ENCODE assay signal across 10 cellular contexts in genomic region chr12:56256326-56256960, GRCh38. TPM values are rescaled to one million over a fixed set of nuclear protein-coding genes. Genes with fewer than 3 reads are reported as not detected.
A peak's percentile ranks its signal among the peaks of the same experiment; 100 is the strongest.
DNase-seq lines count a peak whose midpoint lies in the region; ATAC-seq and TF ChIP-seq lines count a peak whose summit lies in the region.
"Had no signal": no experiment of that assay in that cellular context is flagged by ENCODE, and none has a peak within 500 bp of the region (broad histone marks: within the 10 kb centered on the region; RNA-seq: fewer than 3 reads in every experiment).

No MANE protein-coding gene starts in this region.

- no peaks in the 10 kb centered on the region for H3F3A ChIP-seq in MM.1S (ENCODE audit: insufficient read depth, low read length)

- no peak overlapping the region for H2AFZ ChIP-seq in MM.1S (ENCODE audit: low read length)

- TF ChIP-seq CTCF in CD4-positive, alpha-beta T cell (IDR thresholded peaks at IDR 0.05), result no peak
- TF ChIP-seq CTCF in MM.1S (IDR thresholded peaks at IDR 0.05; ENCODE audit: low read length) (no peak), coronary artery (IDR thresholded peaks at IDR 0.05) (no peak)

- no peaks in the 10 kb centered on the region for H3K9me3 ChIP-seq in CD4-positive, alpha-beta T cell (ENCODE audit: control insufficient read depth, low read length)
- H3K9me3 ChIP-seq in MM.1S (replicated peaks; ENCODE audit: insufficient read depth, low read length), result no peaks in the 10 kb centered on the region

- DNase-seq in CD4-positive, alpha-beta T cell, result no peak
- DNase-seq in MM.1S, result no peak
- DNase-seq in coronary artery (ENCODE audit: low spot score), result no peak
- no peak for DNase-seq in natural killer cell treated with Interleukin-12 subunit alpha and Interleukin-12 subunit beta and Interleukin-15 and Interleukin-18, amount 100 ng/mL, for 72 hours (ENCODE audit: low spot score)
- DNase-seq in stimulated activated naive CD4-positive, alpha-beta T cell (lab: John Stamatoyannopoulos, UW), result no peak
- DNase-seq in DMS53 (lab: John Stamatoyannopoulos, UW), result no peak
- DNase-seq: NCI-H2171; stimulated activated CD4-positive, alpha-beta T cell treated with anti-CD3 and anti-CD28 coated beads, Interleukin-12 subunit alpha, Interleukin-12 subunit beta, amount 100 ng/mL, for 4 hours had no signal

- no peak overlapping the region for H3K9ac ChIP-seq in MM.1S (ENCODE audit: low read length)

- H3K36me3 Mint-ChIP-seq in CD4-positive, alpha-beta T cell (ENCODE audit: low read depth), result peaks cover 49% of the 10 kb centered on the region
- H3K36me3 Mint-ChIP-seq in natural killer cell treated with Interleukin-12 subunit alpha and Interleukin-12 subunit beta and Interleukin-15 and Interleukin-18, amount 100 ng/mL, for 72 hours, result peaks cover 14% of the 10 kb centered on the region

- H3K27me3 Mint-ChIP-seq in CD4-positive, alpha-beta T cell, result no peaks in the 10 kb centered on the region
- no peaks in the 10 kb centered on the region for H3K27me3 Mint-ChIP-seq in natural killer cell treated with Interleukin-12 subunit alpha and Interleukin-12 subunit beta and Interleukin-15 and Interleukin-18, amount 100 ng/mL, for 72 hours

- intact Hi-C loops in CD4-positive, alpha-beta T cell (cut with DNase I, micrococcal nuclease), result loop anchor here (2.0 to 5.0 kb wide), 4 partner anchors 32 to 214 kb away; partner anchors contain the start of genes NABP2 (in 2 of the 2), RNF41 (in 1 of the 2) and RPS26 (in 1 of the 2)

- H4K20me1 ChIP-seq in MM.1S (ENCODE audit: insufficient read depth, low read length), result no peaks in the 10 kb centered on the region

- no peaks in the 10 kb centered on the region for H3K9me3 Mint-ChIP-seq in CD4-positive, alpha-beta T cell
- H3K9me3 Mint-ChIP-seq in natural killer cell treated with Interleukin-12 subunit alpha and Interleukin-12 subunit beta and Interleukin-15 and Interleukin-18, amount 100 ng/mL, for 72 hours, result no peaks in the 10 kb centered on the region

- peaks cover 20% of the 10 kb centered on the region for H3K4me1 Mint-ChIP-seq in CD4-positive, alpha-beta T cell (ENCODE audit: low read depth)
- H3K4me1 Mint-ChIP-seq in natural killer cell treated with Interleukin-12 subunit alpha and Interleukin-12 subunit beta and Interleukin-15 and Interleukin-18, amount 100 ng/mL, for 72 hours (ENCODE audit: low read depth in 2 of 2), result peaks cover 15 to 17% of the 10 kb centered on the region in 2 donors

- H3K36me3 ChIP-seq in MM.1S (replicated peaks; ENCODE audit: insufficient read depth, low read length), result peaks cover 6% of the 10 kb centered on the region

- ATAC-seq in CD4-positive, alpha-beta T cell (ENCODE audit: poor library complexity), result no peak
- ATAC-seq in natural killer cell treated with Interleukin-12 subunit alpha and Interleukin-12 subunit beta and Interleukin-15 and Interleukin-18, amount 100 ng/mL, for 72 hours, result no peak
- ATAC-seq in HG03039 (IDR thresholded peaks at IDR 0.05; ENCODE audit: unreplicated experiment) (no peak), HG02759 (IDR thresholded peaks at IDR 0.05; ENCODE audit: unreplicated experiment) (no peak)

- H3K4me3 ChIP-seq in MM.1S (ENCODE audit: low read length) (no peak overlapping the region), coronary artery (peak overlapping the region; percentile 97)

- no peak overlapping the region for H3K27ac ChIP-seq in CD4-positive, alpha-beta T cell (ENCODE audit: low read depth, low read length)
- H3K27ac ChIP-seq in MM.1S (ENCODE audit: low read length) (no peak overlapping the region), coronary artery (no peak overlapping the region)

- POLR2A ChIA-PET in CD4-positive, alpha-beta T cell (lab: Charles Lee), result interaction anchor here (0.6 to 2.7 kb wide), 4 partner anchors 10 to 384 kb away, joined by 3 to 19 read pairs (median 4); partner anchors contain the start of genes PA2G4 and RNF41

- 0 out of 2 replicates have a peak, but pooled peaks cover 4% of the 10 kb centered on the region for H3K4me1 ChIP-seq in MM.1S (ENCODE audit: low read length)

- H3K4me2 ChIP-seq in MM.1S (ENCODE audit: low read depth, low read length), result peak overlapping the region; percentile 84; the same call in 1 of the 2 replicates

- CTCF ChIA-PET in CD4-positive, alpha-beta T cell (lab: Charles Lee), result no interaction called here

- H3K27me3 ChIP-seq in CD4-positive, alpha-beta T cell (ENCODE audit: control insufficient read depth, insufficient read depth, low read length), result no peaks in the 10 kb centered on the region
- no peaks in the 10 kb centered on the region for H3K27me3 ChIP-seq in MM.1S (replicated peaks; ENCODE audit: insufficient read depth, low read length)

- H3K4me3 Mint-ChIP-seq in CD4-positive, alpha-beta T cell, result peak overlapping the region; percentile 87
- H3K4me3 Mint-ChIP-seq in natural killer cell treated with Interleukin-12 subunit alpha and Interleukin-12 subunit beta and Interleukin-15 and Interleukin-18, amount 100 ng/mL, for 72 hours, result peak overlapping the region; percentile 80

- H3K9me2 ChIP-seq in MM.1S (replicated peaks; ENCODE audit: insufficient read depth, low read length), result no peaks in the 10 kb centered on the region

- H3K27ac Mint-ChIP-seq in CD4-positive, alpha-beta T cell, result peak overlapping the region; percentile 39
- H3K27ac Mint-ChIP-seq in natural killer cell treated with Interleukin-12 subunit alpha and Interleukin-12 subunit beta and Interleukin-15 and Interleukin-18, amount 100 ng/mL, for 72 hours, result peak overlapping the region; percentile 16 to 65

- peaks cover 32% of the 10 kb centered on the region for H3K79me2 ChIP-seq in MM.1S (ENCODE audit: low read length)

RNA-seq across cellular contexts. Expression of gene ANKRD52, which starts 1.7 kb away (rescaled TPM):
- total RNA-seq in CD4-positive, alpha-beta T cell, result 10 to 100 TPM; 23.9 to 30.8 TPM
- total RNA-seq in natural killer cell treated with Interleukin-12 subunit alpha and Interleukin-12 subunit beta and Interleukin-15 and Interleukin-18, amount 100 ng/mL, for 72 hours, result 10 to 100 TPM; 59.3 to 99.3 TPM

RNA-seq across cellular contexts. Expression of gene COQ10A, which starts 10.3 kb away (rescaled TPM):
- 10 to 100 TPM; 27.6 to 29.2 TPM for total RNA-seq in CD4-positive, alpha-beta T cell
- 10 to 100 TPM; 15.4 to 26.1 TPM for total RNA-seq in natural killer cell treated with Interleukin-12 subunit alpha and Interleukin-12 subunit beta and Interleukin-15 and Interleukin-18, amount 100 ng/mL, for 72 hours

RNA-seq across cellular contexts. Expression of gene SLC39A5, which starts 26.6 kb away (rescaled TPM):
- under 1 TPM in 1 of 2 experiments, not detected in 1; 0.33 TPM for total RNA-seq in CD4-positive, alpha-beta T cell
- total RNA-seq in natural killer cell treated with Interleukin-12 subunit alpha and Interleukin-12 subunit beta and Interleukin-15 and Interleukin-18, amount 100 ng/mL, for 72 hours, result 1 to 10 TPM in 1 of 2 donors, under 1 TPM in 1; 0.50 to 1.4 TPM

RNA-seq across cellular contexts. Expression of gene NABP2, which starts 32.3 kb away (rescaled TPM):
- total RNA-seq in CD4-positive, alpha-beta T cell, result 1 to 10 TPM; 7.6 to 9.1 TPM
- total RNA-seq in natural killer cell treated with Interleukin-12 subunit alpha and Interleukin-12 subunit beta and Interleukin-15 and Interleukin-18, amount 100 ng/mL, for 72 hours, result 10 to 100 TPM; 66.3 to 81.6 TPM

RNA-seq across cellular contexts. Expression of gene RNF41, which starts 34.7 kb away (rescaled TPM):
- total RNA-seq in CD4-positive, alpha-beta T cell, result 10 to 100 TPM; 28.0 to 32.4 TPM
- 10 to 100 TPM; 34.1 to 48.8 TPM for total RNA-seq in natural killer cell treated with Interleukin-12 subunit alpha and Interleukin-12 subunit beta and Interleukin-15 and Interleukin-18, amount 100 ng/mL, for 72 hours
